Comparison of ENCODE assay signal across 15 cellular contexts in genomic region chr2:196970089-196970488, GRCh38.
"Had no signal": no experiment of that assay in that cellular context is flagged by ENCODE, and none has a peak within 500 bp of the region (broad histone marks: within the 10 kb centered on the region; RNA-seq: fewer than 3 reads in every experiment).

No MANE protein-coding gene starts in this region.

- H3K4me3 ChIP-seq: esophagus muscularis mucosa, gastrocnemius medialis, left lung, pancreas, testis had no signal

- H3K36me3 ChIP-seq: esophagus muscularis mucosa, gastrocnemius medialis, left lung, pancreas had no signal

- ATAC-seq: gastrocnemius medialis, left lung, pancreas had no signal

- H3K27me3 Mint-ChIP-seq: activated naive CD8-positive, alpha-beta T cell treated with anti-CD3 and anti-CD28 coated beads, Interleukin-2, amount 10 ng/mL, durations not matched to agents 7 days and 5 days; activated T-cell treated with anti-CD3 and anti-CD28 coated beads, Interleukin-2, amount 50 U/mL, for 24 hours; memory B cell; stimulated activated naive CD8-positive, alpha-beta T cell treated with anti-CD3 and anti-CD28 coated beads, Interleukin-15, Interleukin-2, amounts not matched to agents 100 ng/mL and 50 ng/mL, for 24 hours had no signal

- H3K4me1 ChIP-seq: esophagus muscularis mucosa, left lung had no signal

- H3K27ac ChIP-seq: esophagus muscularis mucosa, gastrocnemius medialis, left lung, pancreas, testis had no signal

- H3K27me3 ChIP-seq: esophagus muscularis mucosa, gastrocnemius medialis, left lung, pancreas, testis had no signal

- H3K4me1 Mint-ChIP-seq: memory B cell had no signal

- H3K9me3 ChIP-seq: esophagus muscularis mucosa, gastrocnemius medialis, left lung, pancreas, testis had no signal

- H3K9me3 Mint-ChIP-seq: activated naive CD8-positive, alpha-beta T cell treated with anti-CD3 and anti-CD28 coated beads, Interleukin-2, amount 10 ng/mL, durations not matched to agents 7 days and 5 days; stimulated activated naive CD8-positive, alpha-beta T cell treated with anti-CD3 and anti-CD28 coated beads, Interleukin-15, Interleukin-2, amounts not matched to agents 100 ng/mL and 50 ng/mL, for 24 hours had no signal

- H3K4me3 Mint-ChIP-seq: activated naive CD8-positive, alpha-beta T cell treated with anti-CD3 and anti-CD28 coated beads, Interleukin-2, amount 10 ng/mL, durations not matched to agents 7 days and 5 days; activated T-cell treated with anti-CD3 and anti-CD28 coated beads, Interleukin-2, amount 50 U/mL, for 24 hours; memory B cell; stimulated activated naive CD8-positive, alpha-beta T cell treated with anti-CD3 and anti-CD28 coated beads, Interleukin-15, Interleukin-2, amounts not matched to agents 100 ng/mL and 50 ng/mL, for 24 hours; T-helper 2 cell treated with Interferon-gamma antibody and Interleukin-4, amounts not matched to agents 5 μg/mL and 100 μg/mL, for 36 hours had no signal

- DNase-seq: activated CD4-positive, alpha-beta T cell treated with anti-CD3 and anti-CD28 coated beads for 4 hours; activated naive CD8-positive, alpha-beta T cell treated with anti-CD3 and anti-CD28 coated beads, Interleukin-2, amount 10 ng/mL, durations not matched to agents 7 days and 5 days; activated T-cell treated with anti-CD3 and anti-CD28 coated beads, Interleukin-2, amount 50 U/mL, for 24 hours; aorta; gastrocnemius medialis; islet precursor cell; left lung; pancreas; stimulated activated CD4-positive, alpha-beta T cell treated with anti-CD3 and anti-CD28 coated beads, Interleukin-4, amount 100 ng/mL, for 1 hour; stimulated activated CD8-positive, alpha-beta memory T cell treated with anti-CD3 and anti-CD28 coated beads, Interleukin-4, amount 100 ng/mL, for 48 hours; testis had no signal

- H3K27ac Mint-ChIP-seq: activated naive CD8-positive, alpha-beta T cell treated with anti-CD3 and anti-CD28 coated beads, Interleukin-2, amount 10 ng/mL, durations not matched to agents 7 days and 5 days; activated T-cell treated with anti-CD3 and anti-CD28 coated beads, Interleukin-2, amount 50 U/mL, for 24 hours; memory B cell; stimulated activated naive CD8-positive, alpha-beta T cell treated with anti-CD3 and anti-CD28 coated beads, Interleukin-15, Interleukin-2, amounts not matched to agents 100 ng/mL and 50 ng/mL, for 24 hours; T-helper 2 cell treated with Interferon-gamma antibody and Interleukin-4, amounts not matched to agents 5 μg/mL and 100 μg/mL, for 36 hours had no signal
